ENCODE assay signal across 10 cellular contexts in the genomic region with DNA sequence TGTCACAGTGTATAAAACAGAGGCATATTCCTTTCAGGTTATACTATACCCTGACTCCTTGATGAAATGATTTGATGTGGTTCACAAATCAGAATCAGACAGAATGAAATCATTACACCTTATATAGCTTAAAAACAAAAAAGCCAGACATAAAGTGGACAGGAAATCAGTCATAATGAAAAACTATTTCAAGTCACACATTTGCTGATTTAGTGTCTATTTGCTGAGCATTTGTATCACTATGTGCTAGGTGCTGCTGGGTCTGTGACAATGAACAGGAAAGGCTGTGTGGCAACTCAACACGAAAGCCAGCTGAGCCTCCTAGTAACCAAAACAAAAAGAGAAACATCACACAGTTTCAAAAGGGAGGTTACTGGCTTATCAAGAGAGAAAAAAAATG.
A peak's percentile ranks its signal among the peaks of the same experiment; 100 is the strongest.
DNase-seq lines count a peak whose midpoint lies in the region; ATAC-seq and TF ChIP-seq lines count a peak whose summit lies in the region.
"Had no signal": no experiment of that assay in that cellular context is flagged by ENCODE, and none has a peak within 500 bp of the region (broad histone marks: within the 10 kb centered on the region; RNA-seq: fewer than 3 reads in every experiment).

No MANE protein-coding gene starts in this region.

- H3K4me1 Mint-ChIP-seq in activated CD4-positive, alpha-beta T cell treated with anti-CD3 and anti-CD28 coated beads, Interleukin-2, amount 10 ng/mL, durations not matched to agents 7 days and 5 days: peaks cover 5% of the 10 kb centered on the region

- no peaks in the 10 kb centered on the region for H3K9me2 ChIP-seq in OCI-LY1 (ENCODE audit: low read depth, low read length)

- no peak overlapping the region for H2AFZ ChIP-seq in OCI-LY1 (ENCODE audit: low read length)

- H3F3A ChIP-seq in OCI-LY1 (ENCODE audit: insufficient read depth, low read length): no peaks in the 10 kb centered on the region

- H3K79me2 ChIP-seq in OCI-LY1 (ENCODE audit: insufficient read depth, low read length): no peaks in the 10 kb centered on the region

- H3K27me3 ChIP-seq in OCI-LY1 (ENCODE audit: insufficient read depth, low read length): no peaks in the 10 kb centered on the region
- H3K27me3 ChIP-seq in left ventricle myocardium inferior (ENCODE audit: low read depth): no peaks in the 10 kb centered on the region
- H3K27me3 ChIP-seq in adrenal gland: no peaks in the 10 kb centered on the region
- H3K27me3 ChIP-seq: BLaER1 had no signal

- no peaks in the 10 kb centered on the region for H3K9me3 ChIP-seq in OCI-LY1 (ENCODE audit: low read length)
- no peaks in the 10 kb centered on the region for H3K9me3 ChIP-seq in left ventricle myocardium inferior (replicated peaks)
- H3K9me3 ChIP-seq in adrenal gland (replicated peaks in 1 of 3): no peaks in the 10 kb centered on the region
- H3K9me3 ChIP-seq: BLaER1 had no signal

- POLR2A ChIA-PET in activated CD4-positive, alpha-beta T cell treated with anti-CD3 and anti-CD28 coated beads, Interleukin-2, amount 10 ng/mL, durations not matched to agents 7 days and 5 days (lab: Charles Lee): no interaction called here

- WGBS in adrenal gland, 4 donors: 61 to 73% (median 70%) methylated on average over 1 of the region's 1 CpG

- H3K36me3 ChIP-seq in OCI-LY1 (ENCODE audit: insufficient read depth, low read length): no peaks in the 10 kb centered on the region
- no peaks in the 10 kb centered on the region for H3K36me3 ChIP-seq in left ventricle myocardium inferior
- no peaks in the 10 kb centered on the region for H3K36me3 ChIP-seq in adrenal gland (replicated peaks in 1 of 2)
- H3K36me3 ChIP-seq: BLaER1 had no signal

- H3K4me1 ChIP-seq in OCI-LY1 (ENCODE audit: insufficient read depth, low read length, severe bottlenecking) (peaks cover 59% of the 10 kb centered on the region), left ventricle myocardium inferior (peaks cover 50% of the 10 kb centered on the region), adrenal gland (replicated peaks in 1 of 2) (no peaks in the 10 kb centered on the region)
- H3K4me1 ChIP-seq: BLaER1 had no signal

- peaks cover 4% of the 10 kb centered on the region for H3K27me3 Mint-ChIP-seq in activated CD4-positive, alpha-beta T cell treated with anti-CD3 and anti-CD28 coated beads, Interleukin-2, amount 10 ng/mL, durations not matched to agents 7 days and 5 days

- H3K4me3 Mint-ChIP-seq in activated CD4-positive, alpha-beta T cell treated with anti-CD3 and anti-CD28 coated beads, Interleukin-2, amount 10 ng/mL, durations not matched to agents 7 days and 5 days: no peak overlapping the region

- CTCF ChIA-PET in activated CD4-positive, alpha-beta T cell treated with anti-CD3 and anti-CD28 coated beads, Interleukin-2, amount 10 ng/mL, durations not matched to agents 7 days and 5 days (lab: Charles Lee): interaction anchor here (0.9 kb wide), 1 partner anchor 45 kb away, joined by 3 read pairs; no protein-coding TSS in a partner anchor

- peak; percentile 94 for ATAC-seq in HG02840 (IDR thresholded peaks at IDR 0.05; ENCODE audit: low FRiP score, unreplicated experiment)

- no peaks in the 10 kb centered on the region for H3K9me3 Mint-ChIP-seq in activated CD4-positive, alpha-beta T cell treated with anti-CD3 and anti-CD28 coated beads, Interleukin-2, amount 10 ng/mL, durations not matched to agents 7 days and 5 days

- H4K20me1 ChIP-seq in OCI-LY1 (ENCODE audit: insufficient read depth, low read length): no peaks in the 10 kb centered on the region
- H4K20me1 ChIP-seq: BLaER1 had no signal

- peak overlapping the region; percentile 16; the same call in 1 of the 2 replicates for H3K4me2 ChIP-seq in OCI-LY1 (ENCODE audit: low read length)
- H3K4me2 ChIP-seq: BLaER1 had no signal

- TF ChIP-seq CTCF in OCI-LY1 (IDR thresholded peaks at IDR 0.05; ENCODE audit: low read length) (no peak), left ventricle myocardium inferior (IDR thresholded peaks at IDR 0.05; ENCODE audit: borderline replicate concordance) (no peak), adrenal gland (IDR thresholded peaks at IDR 0.05) (no peak)

- peak; percentile 41 for DNase-seq in activated CD4-positive, alpha-beta T cell treated with anti-CD3 and anti-CD28 coated beads, Interleukin-2, amount 10 ng/mL, durations not matched to agents 7 days and 5 days
- DNase-seq in activated CD4-positive, alpha-beta T cell treated with anti-CD3 and anti-CD28 coated beads for 4 hours: no peak
- DNase-seq in left ventricle myocardium inferior (no peak), A172 (ENCODE audit: low spot score) (no peak), adrenal gland (no peak), DMS79 (lab: John Stamatoyannopoulos, UW) (no peak)

- no peaks in the 10 kb centered on the region for H3K36me3 Mint-ChIP-seq in activated CD4-positive, alpha-beta T cell treated with anti-CD3 and anti-CD28 coated beads, Interleukin-2, amount 10 ng/mL, durations not matched to agents 7 days and 5 days (ENCODE audit: low read depth)

- H3K4me3 ChIP-seq in OCI-LY1 (ENCODE audit: low read depth, low read length, poor library complexity, severe bottlenecking): no peak overlapping the region
- no peak overlapping the region for H3K4me3 ChIP-seq in left ventricle myocardium inferior
- no peak overlapping the region for H3K4me3 ChIP-seq in adrenal gland
- H3K4me3 ChIP-seq: BLaER1, lung had no signal

- TF ChIP-seq POLR2A in adrenal gland (IDR thresholded peaks at IDR 0.05): no peak

- no peak overlapping the region for H3K27ac Mint-ChIP-seq in activated CD4-positive, alpha-beta T cell treated with anti-CD3 and anti-CD28 coated beads, Interleukin-2, amount 10 ng/mL, durations not matched to agents 7 days and 5 days

- no peak overlapping the region; the same call in 1 of the 2 replicates for H3K9ac ChIP-seq in OCI-LY1 (ENCODE audit: low read length)
- H3K9ac ChIP-seq: BLaER1 had no signal

- intact Hi-C loops in left ventricle myocardium inferior (cut with micrococcal nuclease) (no loop called here), adrenal gland (cut with DNase I) (no loop called here)

- H3K27ac ChIP-seq in OCI-LY1 (ENCODE audit: low read depth, low read length, poor library complexity, severe bottlenecking): peak overlapping the region; percentile 60
- H3K27ac ChIP-seq in left ventricle myocardium inferior (replicated peaks): peak overlapping the region; percentile 72
- H3K27ac ChIP-seq in adrenal gland: no peak overlapping the region
- H3K27ac ChIP-seq: BLaER1 had no signal

Comparison
In these comparisons a context has a peak if more than half of its experiments do, and no peak if none do; other contexts are left out.
1. H3K27ac ChIP-seq: peak in OCI-LY1 (single experiment) and left ventricle myocardium inferior (single experiment); none in adrenal gland (0 of 5).